ENCODE assay signal across 8 cellular contexts in genomic region chr9:89497978-89498844, GRCh38. TPM values are rescaled to one million over a fixed set of nuclear protein-coding genes. Genes with fewer than 3 reads are reported as not detected.
DNase-seq lines count a peak whose midpoint lies in the region; FAIRE-seq and TF ChIP-seq lines count a peak whose summit lies in the region.

Gene SEMA4D, minus strand, starts transcription at chr9:89498113. Its CDS starts 92,657 bp downstream, at chr9:89405456.

- H4K20me1 ChIP-seq in BLaER1 (peaks cover 41% of the 10 kb centered on the region), KMS-11 (ENCODE audit: insufficient read depth) (peaks cover 20% of the 10 kb centered on the region), astrocyte (ENCODE audit: insufficient read depth, low read length) (no peaks in the 10 kb centered on the region)

- H3K4me2 ChIP-seq in BLaER1 (peak within 1 kb of the TSS; percentile 100), KMS-11 (peak within 1 kb of the TSS; percentile 98), astrocyte (ENCODE audit: low read length) (peak within 1 kb of the TSS; percentile 81)

- H3K27me3 ChIP-seq in BLaER1 (no peaks in the 10 kb centered on the region), KMS-11 (ENCODE audit: insufficient read depth, low read depth) (no peaks in the 10 kb centered on the region), astrocyte (ENCODE audit: insufficient read depth, low read length) (peaks cover 24% of the 10 kb centered on the region), rectal smooth muscle tissue (ENCODE audit: control insufficient read depth, insufficient read depth, low read length) (no peaks in the 10 kb centered on the region)

- no peaks in the 10 kb centered on the region for H3K36me3 Mint-ChIP-seq in astrocyte (ENCODE audit: low read depth, unreplicated experiment)
- H3K36me3 Mint-ChIP-seq in HFFc6 (ENCODE audit: low read depth), result no peaks in the 10 kb centered on the region

- peaks cover 10% of the 10 kb centered on the region for H3K4me1 Mint-ChIP-seq in astrocyte (ENCODE audit: low read depth, unreplicated experiment)
- no peaks in the 10 kb centered on the region for H3K4me1 Mint-ChIP-seq in HFFc6 (ENCODE audit: low read depth)

- peaks cover 1% of the 10 kb centered on the region; the same call in 1 of the 2 replicates for H3K36me3 ChIP-seq in BLaER1
- H3K36me3 ChIP-seq in KMS-11 (ENCODE audit: insufficient read depth), result no peaks in the 10 kb centered on the region; the same call in 1 of the 2 replicates
- H3K36me3 ChIP-seq in astrocyte (ENCODE audit: insufficient read depth, low read length), result no peaks in the 10 kb centered on the region
- H3K36me3 ChIP-seq in rectal smooth muscle tissue (ENCODE audit: control insufficient read depth, insufficient read depth, low read length), result no peaks in the 10 kb centered on the region

- in situ Hi-C loops in SK-MEL-5 (cut with HindIII; ENCODE audit: low pct_unique_long_range_greater_than_20kb, low sequenced_read_pairs), result no loop called here

- H3K27me3 Mint-ChIP-seq in astrocyte (ENCODE audit: low read depth, unreplicated experiment) (peaks cover 9% of the 10 kb centered on the region), HFFc6 (ENCODE audit: insufficient read depth) (peaks cover 9% of the 10 kb centered on the region)

- H2AFZ ChIP-seq in KMS-11 (ENCODE audit: low read depth) (peak within 1 kb of the TSS; percentile 52; the same call in 1 of the 2 replicates), astrocyte (ENCODE audit: low read depth, low read length) (peak within 1 kb of the TSS; percentile 34)

- peaks cover 89% of the 10 kb centered on the region for H3K4me1 ChIP-seq in BLaER1
- H3K4me1 ChIP-seq in KMS-11 (ENCODE audit: low read depth, poor library complexity, severe bottlenecking), result peaks cover 61% of the 10 kb centered on the region
- no peaks in the 10 kb centered on the region for H3K4me1 ChIP-seq in astrocyte (ENCODE audit: insufficient read depth, low read length)
- H3K4me1 ChIP-seq in rectal smooth muscle tissue (ENCODE audit: control insufficient read depth, insufficient read depth, low read length), result peaks cover 3% of the 10 kb centered on the region

- H3K4me3 Mint-ChIP-seq in astrocyte (ENCODE audit: unreplicated experiment), result peak within 1 kb of the TSS; percentile 85
- no peak within 1 kb of the TSS for H3K4me3 Mint-ChIP-seq in HFFc6

- H3K27ac ChIP-seq in BLaER1, result peak within 1 kb of the TSS; percentile 93
- peak within 1 kb of the TSS; percentile 89 for H3K27ac ChIP-seq in KMS-11
- no peak within 1 kb of the TSS for H3K27ac ChIP-seq in astrocyte (ENCODE audit: low read depth, low read length)
- H3K27ac ChIP-seq in rectal smooth muscle tissue (ENCODE audit: low read depth, low read length), result no peak within 1 kb of the TSS

- H3K9me3 Mint-ChIP-seq in astrocyte (ENCODE audit: unreplicated experiment), result no peaks in the 10 kb centered on the region
- H3K9me3 Mint-ChIP-seq in HFFc6, result no peaks in the 10 kb centered on the region

- H3K79me2 ChIP-seq in KMS-11 (ENCODE audit: insufficient read depth, low read depth), result peaks cover 44% of the 10 kb centered on the region
- no peaks in the 10 kb centered on the region for H3K79me2 ChIP-seq in astrocyte (ENCODE audit: insufficient read depth, low read length)

- no peak for FAIRE-seq in astrocyte (lab: Jason Lieb, UNC)

- DNase-seq in GM19238 (ENCODE audit: insufficient read length, low spot score), result peak; percentile 67
- peak; percentile 68 for DNase-seq in SK-MEL-5 (ENCODE audit: low read depth, low spot score)
- no peak for DNase-seq in astrocyte (ENCODE audit: low read depth)
- DNase-seq in hypothalamus (lab: John Stamatoyannopoulos, UW), result peak in 40 of 51 donors; percentile 22 to 87 (median 60)
- no peak for DNase-seq in HFFc6

- H3K9me3 ChIP-seq in BLaER1 (no peaks in the 10 kb centered on the region), astrocyte (ENCODE audit: insufficient read depth, low read depth, low read length) (peaks cover 2% of the 10 kb centered on the region)

- H3K27ac Mint-ChIP-seq in astrocyte (ENCODE audit: unreplicated experiment) (no peak within 1 kb of the TSS), HFFc6 (no peak within 1 kb of the TSS)

- H3K4me3 ChIP-seq in BLaER1 (peak within 1 kb of the TSS; percentile 97), KMS-11 (IDR thresholded peaks at IDR 0.05; ENCODE audit: insufficient read depth, low read depth, low read length) (no peak within 1 kb of the TSS), astrocyte (ENCODE audit: insufficient read depth, low read depth, low read length) (peak within 1 kb of the TSS; percentile 48), rectal smooth muscle tissue (ENCODE audit: low read length) (peak within 1 kb of the TSS; percentile 67)

- H3K9ac ChIP-seq in BLaER1 (peak within 1 kb of the TSS; percentile 93), KMS-11 (peak within 1 kb of the TSS; percentile 72), astrocyte (ENCODE audit: low read length) (no peak within 1 kb of the TSS), rectal smooth muscle tissue (ENCODE audit: low read length) (no peak within 1 kb of the TSS)

- TF ChIP-seq CTCF in KMS-11 (conservative IDR thresholded peaks at IDR 0.05; ENCODE audit: low read depth, low read length) (no peak), astrocyte (IDR thresholded peaks at IDR 0.05; ENCODE audit: insufficient read depth, low read depth, low read length) (no peak), HFFc6 (IDR thresholded peaks at IDR 0.05) (no peak)

RNA-seq across cellular contexts. Expression of gene SEMA4D, which starts in this region (rescaled TPM):
- 0.98 and 1.3 TPM in 2 replicates for total RNA-seq in SK-MEL-5 (2014; rRNA removed; shearing (Covaris generic))
- 5.5 and 7.7 TPM in 2 replicates for polyA plus RNA-seq in SK-MEL-5 (2015; cell fraction: cytosol; rRNA removed)
- polyA plus RNA-seq in SK-MEL-5 (2015; cell fraction: nucleus; rRNA removed), result 9.3 and 12.7 TPM in 2 replicates
- 4.8 and 6.2 TPM in 2 replicates for total RNA-seq in astrocyte
- not detected for total RNA-seq in HFFc6 (2021; fragmentation: NEBNext Ultra II Directional; extraction: Animal tissue kit (Norgen Biotek cat#: 25700))

Comparison
In these comparisons a context has a peak if more than half of its experiments do, and no peak if none do; other contexts are left out.
1. H3K27ac ChIP-seq: peak in BLaER1 (single experiment) and KMS-11 (single experiment); none in astrocyte (single experiment) and rectal smooth muscle tissue (single experiment).
2. H3K9ac ChIP-seq: peak in BLaER1 (single experiment) and KMS-11 (single experiment); none in astrocyte (single experiment) and rectal smooth muscle tissue (single experiment).
3. DNase-seq: peak in GM19238 (single experiment), SK-MEL-5 (single experiment) and hypothalamus (40 of 51); none in astrocyte (single experiment) and HFFc6 (single experiment).
4. Peak in every context shown above with its lines, with median percentiles within 50 percentile points of each other: H3K4me2 ChIP-seq.